14 cellular contexts compared by ENCODE assay signal in the genomic region with DNA sequence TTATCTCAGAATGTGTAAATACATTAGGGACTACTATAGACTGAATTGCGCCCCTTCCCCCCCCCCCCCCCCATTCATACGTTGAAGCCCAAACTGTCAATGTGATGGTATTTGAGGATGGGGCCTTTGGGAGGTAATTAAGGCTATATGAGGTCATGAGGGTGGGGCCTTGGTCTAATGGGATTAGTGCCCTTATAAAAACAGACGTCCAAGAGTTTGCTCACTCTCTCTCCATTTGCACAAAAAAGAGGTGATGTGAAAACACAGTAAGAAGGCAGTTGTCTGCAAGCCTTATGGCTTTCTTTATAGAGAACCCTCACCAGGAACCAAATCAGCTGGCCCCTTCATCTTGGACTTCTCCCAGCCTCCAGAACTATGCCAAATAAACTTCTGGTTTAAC. TPM values are rescaled to one million over a fixed set of nuclear protein-coding genes. Genes with fewer than 3 reads are reported as not detected.
DNase-seq lines count a peak whose midpoint lies in the region; ATAC-seq and TF ChIP-seq lines count a peak whose summit lies in the region.
"Had no signal": no experiment of that assay in that cellular context is flagged by ENCODE, and none has a peak within 500 bp of the region (broad histone marks: within the 10 kb centered on the region; RNA-seq: fewer than 3 reads in every experiment).

No MANE protein-coding gene starts in this region.

- CTCF ChIA-PET in HEK293 (lab: Yijun Ruan, JAX), result no interaction called here

- peaks cover 17% of the 10 kb centered on the region for H3K4me1 Mint-ChIP-seq in brain
- H3K4me1 Mint-ChIP-seq in nephron, result peaks cover 12% of the 10 kb centered on the region

- no peak for ATAC-seq in HG03025 (IDR thresholded peaks at IDR 0.05; ENCODE audit: low FRiP score, unreplicated experiment)
- no peak for ATAC-seq in GM19452 (IDR thresholded peaks at IDR 0.05; ENCODE audit: unreplicated experiment)
- no peak for ATAC-seq in HG03139 (IDR thresholded peaks at IDR 0.05; ENCODE audit: unreplicated experiment)

- POLR2A ChIA-PET in HEK293 (lab: Yijun Ruan, JAX), result no interaction called here

- peak overlapping the region in 4 of 5 experiments; percentile 88 to 93 (median 88) for H3K4me3 Mint-ChIP-seq in brain
- no peak overlapping the region for H3K4me3 Mint-ChIP-seq in nephron

- DNase-seq in AG10803 (ENCODE audit: low read depth) (no peak), 8988T (no peak)
- DNase-seq: activated naive CD4-positive, alpha-beta T cell treated with anti-CD3 and anti-CD28 coated beads for 36 hours; AML-193; spleen had no signal

- H3K36me3 ChIP-seq in HEK293 (ENCODE audit: control insufficient read depth in 2 of 2, insufficient read depth in 1 of 2, low read length in 2 of 2), result no peaks in the 10 kb centered on the region
- H3K36me3 ChIP-seq: left lung, SJSA1, spleen had no signal

- H3K9me3 Mint-ChIP-seq in brain, result peaks cover 0 to 3% (median 0%) of the 10 kb centered on the region in 5 experiments
- no peaks in the 10 kb centered on the region for H3K9me3 Mint-ChIP-seq in nephron

- H3K27ac Mint-ChIP-seq in brain, result peak overlapping the region in 2 of 5 experiments; percentile 98 to 100
- peak overlapping the region in 2 of 3 experiments; percentile 100 for H3K27ac Mint-ChIP-seq in nephron

- H3K27me3 Mint-ChIP-seq in brain (no peaks in the 10 kb centered on the region), nephron (ENCODE audit: low read depth) (no peaks in the 10 kb centered on the region)

- H3K9me3 ChIP-seq in HEK293 (ENCODE audit: control insufficient read depth, insufficient read depth, low read depth, low read length), result no peaks in the 10 kb centered on the region
- H3K9me3 ChIP-seq: left lung, SJSA1 had no signal

- no peak overlapping the region for H3K27ac ChIP-seq in HEK293 (ENCODE audit: extremely low read depth, low read depth, low read length)

- H3K4me3 ChIP-seq in AG10803 (ENCODE audit: low read length) (peak overlapping the region; percentile 74), HEK293 (ENCODE audit: low read depth, low read length) (no peak overlapping the region)

- no peaks in the 10 kb centered on the region for H3K4me1 ChIP-seq in HEK293 (ENCODE audit: control insufficient read depth, insufficient read depth, low read length)
- H3K4me1 ChIP-seq: left lung, SJSA1 had no signal

- H3K36me3 Mint-ChIP-seq in brain (no peaks in the 10 kb centered on the region), nephron (ENCODE audit: low read depth) (no peaks in the 10 kb centered on the region)

- TF ChIP-seq CTCF in AG10803 (conservative IDR thresholded peaks at IDR 0.05; ENCODE audit: low read length) (no peak), HEK293 (tag by site-specific recombination; IDR thresholded peaks at IDR 0.05) (no peak), brain (conservative IDR thresholded peaks at IDR 0.05) (no peak), nephron (IDR thresholded peaks at IDR 0.05; ENCODE audit: unreplicated experiment in 3 of 3) (no peak)

TF ChIP-seq in HEK293, 187 proteins besides CTCF, POLR2A, EP300 and RAD21:
- TF ChIP-seq, protein P1, sequence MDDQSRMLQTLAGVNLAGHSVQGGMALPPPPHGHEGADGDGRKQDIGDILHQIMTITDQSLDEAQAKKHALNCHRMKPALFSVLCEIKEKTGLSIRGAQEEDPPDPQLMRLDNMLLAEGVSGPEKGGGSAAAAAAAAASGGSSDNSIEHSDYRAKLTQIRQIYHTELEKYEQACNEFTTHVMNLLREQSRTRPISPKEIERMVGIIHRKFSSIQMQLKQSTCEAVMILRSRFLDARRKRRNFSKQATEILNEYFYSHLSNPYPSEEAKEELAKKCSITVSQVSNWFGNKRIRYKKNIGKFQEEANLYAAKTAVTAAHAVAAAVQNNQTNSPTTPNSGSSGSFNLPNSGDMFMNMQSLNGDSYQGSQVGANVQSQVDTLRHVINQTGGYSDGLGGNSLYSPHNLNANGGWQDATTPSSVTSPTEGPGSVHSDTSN (CRISPR knock-in tag; IDR thresholded peaks at IDR 0.05), result no peak
- peak; percentile 19 for TF ChIP-seq SETDB1 (IDR thresholded peaks at IDR 0.05; ENCODE audit: insufficient read length, low read length)

RNA-seq across cellular contexts. Expression of a gene that starts 15.3 kb away (rescaled TPM):
- polyA plus RNA-seq in brain (ENCODE audit: insufficient read depth, low read depth, low replicate concordance), result not detected
- polyA plus RNA-seq: neural cell had no signal

RNA-seq across cellular contexts. Expression of a gene that starts 18.3 kb away (rescaled TPM):
- polyA plus RNA-seq in brain (ENCODE audit: insufficient read depth, low read depth, low replicate concordance), result 1.7 TPM

RNA-seq across cellular contexts. Expression of a gene that starts 49.3 kb away (rescaled TPM):
- polyA plus RNA-seq in brain (ENCODE audit: insufficient read depth, low read depth, low replicate concordance), result 2.1 TPM

Comparison
In these comparisons a context has a peak if more than half of its experiments do, and no peak if none do; other contexts are left out.
1. H3K4me3 Mint-ChIP-seq: peak in brain (4 of 5); none in nephron (0 of 3).